8 cellular contexts compared by ENCODE assay signal in the genomic region with DNA sequence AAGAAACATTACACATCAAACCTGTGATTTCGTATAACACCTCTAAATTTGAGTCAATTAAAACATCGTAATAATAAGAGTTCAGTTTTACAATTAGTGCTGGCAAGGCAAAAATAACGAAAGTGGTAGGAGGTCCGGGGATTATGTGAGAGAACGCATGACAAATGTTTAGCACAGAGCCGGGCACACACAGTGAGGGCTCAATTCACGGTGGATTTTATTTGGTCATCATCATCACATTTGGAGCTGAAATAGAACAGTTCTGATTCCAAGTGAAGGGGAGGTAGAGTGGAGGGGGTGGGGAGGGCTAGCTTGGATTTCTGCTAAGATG. TPM values are rescaled to one million over a fixed set of nuclear protein-coding genes. Genes with fewer than 3 reads are reported as not detected.
A peak's percentile ranks its signal among the peaks of the same experiment; 100 is the strongest.
DNase-seq lines count a peak whose midpoint lies in the region; ATAC-seq and TF ChIP-seq lines count a peak whose summit lies in the region.

No MANE protein-coding gene starts in this region.

- H3K27ac Mint-ChIP-seq in CD8-positive, alpha-beta T cell: no peak overlapping the region
- H3K27ac Mint-ChIP-seq in endodermal cell (no peak overlapping the region), osteocyte (ENCODE audit: unreplicated experiment) (peak overlapping the region; percentile 90)

- no peaks in the 10 kb centered on the region for H3K9me3 Mint-ChIP-seq in CD8-positive, alpha-beta T cell
- H3K9me3 Mint-ChIP-seq in endodermal cell (no peaks in the 10 kb centered on the region), osteocyte (ENCODE audit: unreplicated experiment) (no peaks in the 10 kb centered on the region)

- WGBS in endodermal cell (ENCODE audit: insufficient coverage in 1 of 2, insufficient read length in 1 of 2), 2 experiments: 75 to 91% methylated on average over 5 to 7 of the region's 7 CpGs

- H3K9me2 ChIP-seq in OCI-LY1 (ENCODE audit: low read depth, low read length): no peaks in the 10 kb centered on the region

- TF ChIP-seq CTCF in CD8-positive, alpha-beta T cell (IDR thresholded peaks at IDR 0.05): no peak
- no peak for TF ChIP-seq CTCF in OCI-LY1 (IDR thresholded peaks at IDR 0.05; ENCODE audit: low read length)
- no peak for TF ChIP-seq CTCF in endodermal cell (conservative IDR thresholded peaks at IDR 0.05)
- no peak for TF ChIP-seq CTCF in osteocyte (IDR thresholded peaks at IDR 0.05)

- H3K27me3 Mint-ChIP-seq in CD8-positive, alpha-beta T cell (ENCODE audit: low read depth): no peaks in the 10 kb centered on the region
- H3K27me3 Mint-ChIP-seq in endodermal cell (ENCODE audit: insufficient read depth) (peaks cover 60% of the 10 kb centered on the region), osteocyte (ENCODE audit: unreplicated experiment) (no peaks in the 10 kb centered on the region)

- H3K36me3 Mint-ChIP-seq in CD8-positive, alpha-beta T cell: no peaks in the 10 kb centered on the region
- H3K36me3 Mint-ChIP-seq in endodermal cell (ENCODE audit: low read depth): no peaks in the 10 kb centered on the region
- H3K36me3 Mint-ChIP-seq in osteocyte (ENCODE audit: unreplicated experiment): no peaks in the 10 kb centered on the region

- peak overlapping the region; percentile 69; the same call in 1 of the 2 replicates for H3K9ac ChIP-seq in OCI-LY1 (ENCODE audit: low read length)
- no peak overlapping the region for H3K9ac ChIP-seq in endodermal cell (ENCODE audit: extremely low read depth, low read length, poor library complexity, severe bottlenecking)

- no peaks in the 10 kb centered on the region for H4K20me1 ChIP-seq in OCI-LY1 (ENCODE audit: insufficient read depth, low read length)

- no peaks in the 10 kb centered on the region for H3K36me3 ChIP-seq in CD8-positive, alpha-beta T cell (ENCODE audit: insufficient read depth, low read length)
- H3K36me3 ChIP-seq in OCI-LY1 (ENCODE audit: insufficient read depth, low read length) (no peaks in the 10 kb centered on the region), endodermal cell (ENCODE audit: control insufficient read depth, insufficient read depth, low read length) (no peaks in the 10 kb centered on the region)

- peaks cover 11% of the 10 kb centered on the region for H3K4me1 Mint-ChIP-seq in CD8-positive, alpha-beta T cell (ENCODE audit: low read depth)
- H3K4me1 Mint-ChIP-seq in endodermal cell (no peaks in the 10 kb centered on the region), osteocyte (ENCODE audit: unreplicated experiment) (peaks cover 5% of the 10 kb centered on the region)

- no peaks in the 10 kb centered on the region for H3F3A ChIP-seq in OCI-LY1 (ENCODE audit: insufficient read depth, low read length)

- H3K4me3 ChIP-seq in CD8-positive, alpha-beta T cell (ENCODE audit: low read depth, low read length): peak overlapping the region; percentile 78
- peak overlapping the region; percentile 69 for H3K4me3 ChIP-seq in OCI-LY1 (ENCODE audit: low read depth, low read length, poor library complexity, severe bottlenecking)
- peak overlapping the region; percentile 80 for H3K4me3 ChIP-seq in endodermal cell (ENCODE audit: low read length)

- no peak for ATAC-seq in CD8-positive, alpha-beta T cell
- no peak for ATAC-seq in GM21528 (IDR thresholded peaks at IDR 0.05; ENCODE audit: low FRiP score, unreplicated experiment)
- no peak for ATAC-seq in GM18511 (IDR thresholded peaks at IDR 0.05; ENCODE audit: unreplicated experiment)

- H3K9me3 ChIP-seq in CD8-positive, alpha-beta T cell (ENCODE audit: low read length): no peaks in the 10 kb centered on the region
- H3K9me3 ChIP-seq in OCI-LY1 (ENCODE audit: low read length): no peaks in the 10 kb centered on the region
- H3K9me3 ChIP-seq in endodermal cell (ENCODE audit: control insufficient read depth, low read length): no peaks in the 10 kb centered on the region

- no peaks in the 10 kb centered on the region for H3K79me2 ChIP-seq in OCI-LY1 (ENCODE audit: insufficient read depth, low read length)

- H2AFZ ChIP-seq in OCI-LY1 (ENCODE audit: low read length): no peak overlapping the region

- CTCF ChIA-PET in CD8-positive, alpha-beta T cell (lab: Charles Lee): interaction anchor here (0.8 to 5.2 kb wide), 5 partner anchors 18 to 88 kb away, joined by 3 to 30 read pairs (median 7); no protein-coding TSS in a partner anchor

- H3K27me3 ChIP-seq in CD8-positive, alpha-beta T cell (ENCODE audit: insufficient read depth, low read length): no peaks in the 10 kb centered on the region
- H3K27me3 ChIP-seq in OCI-LY1 (ENCODE audit: insufficient read depth, low read length) (0 out of 2 replicates have a peak, but pooled peaks cover 6% of the 10 kb centered on the region), endodermal cell (ENCODE audit: control insufficient read depth, insufficient read depth, low read length, poor library complexity, severe bottlenecking) (peaks cover 18% of the 10 kb centered on the region)

- intact Hi-C loops in CD8-positive, alpha-beta T cell (cut with DNase I, micrococcal nuclease): loop anchor here (2.0 kb wide), 2 partner anchors 18 to 38 kb away; no protein-coding TSS in a partner anchor

- no peak for DNase-seq in CD8-positive, alpha-beta T cell
- DNase-seq in endodermal cell (no peak), osteocyte (ENCODE audit: extremely low spot score, unreplicated experiment) (no peak), NCI-H748 (lab: John Stamatoyannopoulos, UW; ENCODE audit: unreplicated experiment) (no peak)
- DNase-seq in stimulated activated CD4-positive, alpha-beta T cell treated with anti-CD3 and anti-CD28 coated beads, Interleukin-15, amount 100 ng/mL, for 24 hours: no peak

- H3K27ac ChIP-seq in CD8-positive, alpha-beta T cell (ENCODE audit: low read depth, low read length): no peak overlapping the region
- H3K27ac ChIP-seq in OCI-LY1 (ENCODE audit: low read depth, low read length, poor library complexity, severe bottlenecking) (no peak overlapping the region), endodermal cell (ENCODE audit: low read depth, low read length) (no peak overlapping the region)

- POLR2A ChIA-PET in CD8-positive, alpha-beta T cell (lab: Charles Lee): interaction anchor here (1.3 to 3.1 kb wide), 5 partner anchors 9 to 83 kb away, joined by 5 to 35 read pairs (median 13); partner anchors contain the start of genes H3-3A and SDE2

- peak overlapping the region; percentile 79 for H3K4me2 ChIP-seq in OCI-LY1 (ENCODE audit: low read length)

- peaks cover 10% of the 10 kb centered on the region for H3K4me1 ChIP-seq in CD8-positive, alpha-beta T cell (ENCODE audit: insufficient read depth, low read length)
- H3K4me1 ChIP-seq in OCI-LY1 (ENCODE audit: insufficient read depth, low read length, severe bottlenecking): peaks cover 26% of the 10 kb centered on the region
- no peaks in the 10 kb centered on the region for H3K4me1 ChIP-seq in endodermal cell (ENCODE audit: control insufficient read depth, insufficient read depth, low read length)

- peak overlapping the region; percentile 90 for H3K4me3 Mint-ChIP-seq in CD8-positive, alpha-beta T cell
- H3K4me3 Mint-ChIP-seq in endodermal cell: peak overlapping the region; percentile 70
- H3K4me3 Mint-ChIP-seq in osteocyte (ENCODE audit: unreplicated experiment): peak overlapping the region; percentile 95

RNA-seq across cellular contexts. Expression of gene H3-3A, which starts 20.0 kb away (rescaled TPM):
- total RNA-seq in CD8-positive, alpha-beta T cell: 100 to 1,000 TPM; 439 to 447 TPM
- total RNA-seq in endodermal cell: 100 to 1,000 TPM; 733 to 829 TPM
- 1,298 TPM for polyA plus RNA-seq in endodermal cell (2013, experiment 1 of 2)
- polyA plus RNA-seq in endodermal cell (2013, experiment 2 of 2): 1,242 TPM
- 505 and 524 TPM in 2 replicates for total RNA-seq in osteocyte
